In the genomic region with DNA sequence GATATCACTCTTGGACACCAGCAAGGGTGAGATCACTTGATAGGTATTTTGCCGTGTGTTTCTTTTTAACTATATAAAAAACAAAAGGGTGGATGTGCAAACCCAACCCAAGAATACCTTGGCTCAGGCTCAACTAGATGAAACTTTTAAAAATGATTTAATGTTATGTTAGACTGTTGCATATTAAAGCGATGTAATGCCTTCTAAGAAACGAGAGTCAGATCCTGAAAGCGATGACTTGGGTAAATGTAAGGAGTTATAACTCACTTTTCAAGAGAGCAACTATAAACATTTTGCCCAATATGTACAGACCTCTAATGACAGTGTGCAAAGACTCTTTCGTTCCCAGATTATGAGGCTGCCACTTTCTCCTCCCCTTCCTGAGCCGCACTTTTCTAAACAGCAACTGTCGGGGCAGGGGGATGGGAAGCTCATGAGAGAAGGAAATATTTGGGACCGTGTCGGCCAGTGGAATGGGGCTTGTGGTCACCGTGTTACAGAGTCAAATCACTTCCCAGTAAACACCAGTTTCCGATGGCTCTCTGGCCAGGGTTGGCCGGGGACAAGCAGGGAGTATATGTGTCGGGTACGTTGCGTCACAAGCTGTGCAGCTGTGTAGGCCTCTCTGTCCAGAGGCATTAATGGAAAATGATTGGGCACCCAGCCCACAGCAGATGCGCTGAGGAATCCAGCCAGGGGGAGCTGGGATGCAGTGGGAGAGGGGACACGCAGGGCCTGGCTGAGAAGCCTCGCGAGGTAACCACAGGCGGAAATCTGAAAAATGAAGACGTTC, we compare ENCODE assay signal across 12 cellular contexts. TPM values are rescaled to one million over a fixed set of nuclear protein-coding genes. Genes with fewer than 3 reads are reported as not detected.
A peak's percentile ranks its signal among the peaks of the same experiment; 100 is the strongest.
DNase-seq lines count a peak whose midpoint lies in the region; ATAC-seq, FAIRE-seq and TF ChIP-seq lines count a peak whose summit lies in the region.
"Had no signal": no experiment of that assay in that cellular context is flagged by ENCODE, and none has a peak within 500 bp of the region (broad histone marks: within the 10 kb centered on the region; RNA-seq: fewer than 3 reads in every experiment).

No MANE protein-coding gene starts in this region.

- H3K4me2 ChIP-seq in A549 (no peak overlapping the region), neural progenitor cell (no peak overlapping the region)

- 86% methylated on average over 21 of the region's 21 CpGs for WGBS in A549 (ENCODE audit: missing lambda C conversion rate)

- H3K27me3 ChIP-seq in RWPE2 (ENCODE audit: insufficient read depth, poor library complexity, severe bottlenecking): no peaks in the 10 kb centered on the region
- H3K27me3 ChIP-seq in neural progenitor cell: no peaks in the 10 kb centered on the region

- no peak overlapping the region for H3K4me3 ChIP-seq in A549
- H3K4me3 ChIP-seq in RWPE2 (ENCODE audit: severe bottlenecking): no peak overlapping the region
- H3K4me3 ChIP-seq in neural progenitor cell: no peak overlapping the region

- TF ChIP-seq EP300 in A549 (IDR thresholded peaks at IDR 0.05): no peak

- no peaks in the 10 kb centered on the region for H3F3A ChIP-seq in neural progenitor cell (ENCODE audit: low read depth)

- no peaks in the 10 kb centered on the region for H3K36me3 Mint-ChIP-seq in neural progenitor cell

- no peak for DNase-seq in A549 (ENCODE audit: low read depth in 1 of 2, low spot score in 1 of 2)
- peak; percentile 47 for DNase-seq in RWPE2 (ENCODE audit: low spot score)
- DNase-seq in head of caudate nucleus: peak; percentile 49 to 94 (median 82)
- DNase-seq in neural progenitor cell (ENCODE audit: low spot score): no peak
- no peak for DNase-seq in G401 (ENCODE audit: low spot score)
- no peak for DNase-seq in NCI-H187 (lab: John Stamatoyannopoulos, UW)
- DNase-seq: ACHN, activated gamma-delta T cell, GF-D8, NCI-H1092 had no signal

- H3K27ac ChIP-seq in A549: no peak overlapping the region
- H3K27ac ChIP-seq in RWPE2 (ENCODE audit: poor library complexity, severe bottlenecking): no peak overlapping the region
- no peak overlapping the region for H3K27ac ChIP-seq in neural progenitor cell

- TF ChIP-seq POLR2A in A549 (IDR thresholded peaks at IDR 0.05; ENCODE audit: low read length): no peak

- intact Hi-C loops in head of caudate nucleus (cut with DNase I): loop anchor here (5.0 kb wide), 1 partner anchor 261 kb away; a partner anchor contains a TSS

- no peak for ATAC-seq in A549
- ATAC-seq in RWPE2 (ENCODE audit: low read depth): no peak
- no peak for ATAC-seq in esophagus mucosa
- no peak for ATAC-seq in GM21717 (IDR thresholded peaks at IDR 0.05; ENCODE audit: unreplicated experiment)

- in situ Hi-C loops in G401 (cut with HindIII; ENCODE audit: low sequenced_read_pairs): no loop called here

- FAIRE-seq in A549 (lab: Jason Lieb, UNC): peak; percentile 43

- H3K4me1 ChIP-seq in A549 (peaks cover 7% of the 10 kb centered on the region; the same call in 2 of the 3 replicates), RWPE2 (ENCODE audit: insufficient read depth, poor library complexity, severe bottlenecking) (no peaks in the 10 kb centered on the region), neural progenitor cell (no peaks in the 10 kb centered on the region)

- peaks cover 7% of the 10 kb centered on the region for H3K27me3 Mint-ChIP-seq in neural progenitor cell (ENCODE audit: insufficient read depth, low read depth)

- H3K36me3 ChIP-seq in RWPE2 (ENCODE audit: low read depth) (no peaks in the 10 kb centered on the region), neural progenitor cell (no peaks in the 10 kb centered on the region)

- TF ChIP-seq CTCF in A549 (IDR thresholded peaks at IDR 0.05) (no peak), RWPE2 (IDR thresholded peaks at IDR 0.05; ENCODE audit: poor library complexity, severe bottlenecking) (no peak), neural progenitor cell (IDR thresholded peaks at IDR 0.05) (no peak)

- H3K9me3 ChIP-seq in A549: peaks cover under 1% of the 10 kb centered on the region; the same call in 1 of the 3 replicates
- H3K9me3 ChIP-seq in RWPE2 (ENCODE audit: severe bottlenecking): no peaks in the 10 kb centered on the region
- no peaks in the 10 kb centered on the region for H3K9me3 ChIP-seq in neural progenitor cell (ENCODE audit: low read depth)

- peaks cover 4% of the 10 kb centered on the region for H3K9me3 Mint-ChIP-seq in neural progenitor cell

- peak overlapping the region; percentile 63 for H2AFZ ChIP-seq in neural progenitor cell (replicated peaks)

- CTCF ChIA-PET in A549 (lab: Yijun Ruan, JAX): interaction anchor here (0.9 to 3.4 kb wide), 6 partner anchors 9 to 237 kb away, joined by 4 to 29 read pairs (median 6); no protein-coding TSS in a partner anchor

- no peak overlapping the region for H3K27ac Mint-ChIP-seq in neural progenitor cell

- no peaks in the 10 kb centered on the region for H4K20me1 ChIP-seq in neural progenitor cell (ENCODE audit: low read depth)

- no peak overlapping the region for H3K9ac ChIP-seq in neural progenitor cell

- no peak for TF ChIP-seq RAD21 in A549 (conservative IDR thresholded peaks at IDR 0.05 in 1 of 2, IDR thresholded peaks at IDR 0.05 in 1 of 2)

- POLR2A ChIA-PET in A549 (lab: Yijun Ruan, JAX): interaction anchor here (0.5 kb wide), 1 partner anchor 144 kb away, joined by 9 read pairs; no protein-coding TSS in a partner anchor

- peaks cover 8% of the 10 kb centered on the region for H3K4me1 Mint-ChIP-seq in neural progenitor cell

- H3K79me2 ChIP-seq in neural progenitor cell (ENCODE audit: low read depth): no peaks in the 10 kb centered on the region

- no peak overlapping the region for H3K4me3 Mint-ChIP-seq in neural progenitor cell

TF ChIP-seq in A549, 52 proteins besides CTCF, POLR2A, EP300 and RAD21:
- TF ChIP-seq, protein P1, sequence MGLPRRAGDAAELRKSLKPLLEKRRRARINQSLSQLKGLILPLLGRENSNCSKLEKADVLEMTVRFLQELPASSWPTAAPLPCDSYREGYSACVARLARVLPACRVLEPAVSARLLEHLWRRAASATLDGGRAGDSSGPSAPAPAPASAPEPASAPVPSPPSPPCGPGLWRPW (IDR thresholded peaks at IDR 0.05): no peak
- TF ChIP-seq TP53 (CRISPR knock-in tag; IDR thresholded peaks at IDR 0.05): no peak
- TF ChIP-seq CBX2 (IDR thresholded peaks at IDR 0.05; ENCODE audit: borderline replicate concordance, low read depth): no peak

RNA-seq across cellular contexts. Expression of a gene that starts 16.0 kb away (rescaled TPM):
- polyA plus RNA-seq in A549 (2011; rRNA removed) (9.3 and 11.9 TPM in 2 replicates), A549 (2017; fragmentation: RNase III; extraction: RNeasy Plus Mini Kit Qiagen cat#74134 plus additional on column Dnase treatment) (11.5 to 13.9 TPM (median 12.2 TPM) in 3 replicates)
- 13.4 and 14.7 TPM in 2 replicates for polyA plus RNA-seq in A549 (2012; cell fraction: cytosol; rRNA removed)
- 8.6 and 10.3 TPM in 2 replicates for polyA plus RNA-seq in A549 (2012; cell fraction: nucleus; rRNA removed)
- polyA minus RNA-seq in A549 (2011; rRNA and poly(A)+ RNA removed): 3.8 and 4.2 TPM in 2 replicates
- total RNA-seq in neural progenitor cell (ENCODE audit: low replicate concordance) (0.74 and 0.80 TPM in 2 replicates), esophagus mucosa (15.7 TPM)
- not detected in 2 replicates for total RNA-seq in G401 (2014; rRNA removed; shearing (Covaris generic))

RNA-seq across cellular contexts. Expression of a gene that starts 55.6 kb away (rescaled TPM):
- polyA plus RNA-seq in A549 (2011; rRNA removed) (12.2 and 14.5 TPM in 2 replicates), A549 (2017; fragmentation: RNase III; extraction: RNeasy Plus Mini Kit Qiagen cat#74134 plus additional on column Dnase treatment) (17.7 to 19.5 TPM (median 18.6 TPM) in 3 replicates)
- 16.0 and 20.2 TPM in 2 replicates for polyA plus RNA-seq in A549 (2012; cell fraction: cytosol; rRNA removed)
- 54.6 and 61.1 TPM in 2 replicates for polyA plus RNA-seq in A549 (2012; cell fraction: nucleus; rRNA removed)
- polyA minus RNA-seq in A549 (2011; rRNA and poly(A)+ RNA removed): 29.3 and 34.0 TPM in 2 replicates
- total RNA-seq in neural progenitor cell (ENCODE audit: low replicate concordance) (0.43 TPM in 1 of 2 replicates, not detected in the other), esophagus mucosa (14.2 TPM)
- not detected in 2 replicates for total RNA-seq in G401 (2014; rRNA removed; shearing (Covaris generic))

Comparison
In these comparisons a context has a peak if more than half of its experiments do, and no peak if none do; other contexts are left out.
1. DNase-seq: peak in RWPE2 (single experiment) and head of caudate nucleus (42 of 42); none in A549 (0 of 2), neural progenitor cell (single experiment), G401 (single experiment) and NCI-H187 (0 of 2).
2. RNA of a gene that starts 55.6 kb away (total RNA-seq): 14.2 TPM in esophagus mucosa (single experiment); 0.43 TPM in neural progenitor cell and not detected in G401; every median in the first group is over 10 times any median in the second.